10 cellular contexts compared by ENCODE assay signal in genomic region chr4:105620640-105621323, GRCh38.
DNase-seq lines count a peak whose midpoint lies in the region; ATAC-seq, FAIRE-seq and TF ChIP-seq lines count a peak whose summit lies in the region.
"Had no signal": no experiment of that assay in that cellular context is flagged by ENCODE, and none has a peak within 500 bp of the region (broad histone marks: within the 10 kb centered on the region; RNA-seq: fewer than 3 reads in every experiment).

No MANE protein-coding gene starts in this region.

- H3K27ac ChIP-seq in astrocyte (ENCODE audit: low read depth, low read length): no peak overlapping the region
- H3K27ac ChIP-seq in mesenchymal stem cell (ENCODE audit: low read length, poor library complexity, severe bottlenecking): no peak overlapping the region

- no peak for TF ChIP-seq CTCF in astrocyte (IDR thresholded peaks at IDR 0.05; ENCODE audit: insufficient read depth, low read depth, low read length)
- no peak for TF ChIP-seq CTCF in nephron progenitor cell (IDR thresholded peaks at IDR 0.05)

- H3K27me3 ChIP-seq in astrocyte (ENCODE audit: insufficient read depth, low read length): no peaks in the 10 kb centered on the region
- no peaks in the 10 kb centered on the region for H3K27me3 ChIP-seq in mesenchymal stem cell (ENCODE audit: control insufficient read depth in 1 of 2, insufficient read depth in 1 of 2, low read length in 2 of 2)
- H3K27me3 ChIP-seq: right lobe of liver had no signal

- no peak overlapping the region for H2BK12ac ChIP-seq in mesenchymal stem cell (ENCODE audit: low read length in 2 of 2)

- WGBS in mesenchymal stem cell: 33% methylated on average over 1 of the region's 1 CpG

- H4K91ac ChIP-seq in mesenchymal stem cell (ENCODE audit: low read length): no peak overlapping the region

- H3K14ac ChIP-seq in mesenchymal stem cell (ENCODE audit: low read length in 2 of 2): no peak overlapping the region

- H3K4ac ChIP-seq in mesenchymal stem cell (ENCODE audit: low read depth in 1 of 2, low read length in 2 of 2): no peak overlapping the region

- H2AFZ ChIP-seq in astrocyte (ENCODE audit: low read depth, low read length) (no peak overlapping the region), mesenchymal stem cell (ENCODE audit: low read depth, low read length) (no peak overlapping the region)

- H3K4me1 Mint-ChIP-seq in astrocyte (ENCODE audit: low read depth, unreplicated experiment) (peaks cover 9% of the 10 kb centered on the region), nephron progenitor cell (peaks cover 22% of the 10 kb centered on the region)

- no peak overlapping the region for H3K18ac ChIP-seq in mesenchymal stem cell (ENCODE audit: low read depth in 1 of 2, low read length in 2 of 2)

- H3K79me1 ChIP-seq in mesenchymal stem cell (replicated peaks; ENCODE audit: low read length, poor library complexity, severe bottlenecking): no peaks in the 10 kb centered on the region

- H3K36me3 ChIP-seq in astrocyte (ENCODE audit: insufficient read depth, low read length): no peaks in the 10 kb centered on the region
- H3K36me3 ChIP-seq in mesenchymal stem cell (ENCODE audit: control insufficient read depth in 1 of 2, insufficient read depth in 2 of 2, low read depth in 1 of 2, low read length in 2 of 2): no peaks in the 10 kb centered on the region
- H3K36me3 ChIP-seq: right lobe of liver had no signal

- H3K4me1 ChIP-seq in astrocyte (ENCODE audit: insufficient read depth, low read length): peaks cover 25% of the 10 kb centered on the region
- H3K4me1 ChIP-seq in mesenchymal stem cell (ENCODE audit: control insufficient read depth, insufficient read depth, low read depth, low read length): peaks cover 3% of the 10 kb centered on the region

- H3K27ac Mint-ChIP-seq in astrocyte (ENCODE audit: unreplicated experiment): peak overlapping the region; percentile 54
- H3K27ac Mint-ChIP-seq in nephron progenitor cell: no peak overlapping the region

- H3K4me3 ChIP-seq in astrocyte (ENCODE audit: insufficient read depth, low read depth, low read length) (no peak overlapping the region), mesenchymal stem cell (ENCODE audit: insufficient read depth in 1 of 2, low read depth in 1 of 2, low read length in 2 of 2) (no peak overlapping the region)
- H3K4me3 ChIP-seq: right lobe of liver had no signal

- H3K27me3 Mint-ChIP-seq in astrocyte (ENCODE audit: low read depth, unreplicated experiment) (no peaks in the 10 kb centered on the region), nephron progenitor cell (ENCODE audit: low read depth, poor library complexity) (peaks cover 8% of the 10 kb centered on the region)

- H4K20me1 ChIP-seq in astrocyte (ENCODE audit: insufficient read depth, low read length): no peaks in the 10 kb centered on the region

- no peak overlapping the region for H2BK15ac ChIP-seq in mesenchymal stem cell (ENCODE audit: low read depth, poor library complexity, severe bottlenecking)

- H3K4me2 ChIP-seq in astrocyte (ENCODE audit: low read length) (peak overlapping the region; percentile 0), mesenchymal stem cell (ENCODE audit: low read length, poor library complexity, severe bottlenecking) (no peak overlapping the region)

- H3K4me3 Mint-ChIP-seq in astrocyte (ENCODE audit: unreplicated experiment) (no peak overlapping the region), nephron progenitor cell (no peak overlapping the region)

- H3K36me3 Mint-ChIP-seq in astrocyte (ENCODE audit: low read depth, unreplicated experiment): no peaks in the 10 kb centered on the region
- H3K36me3 Mint-ChIP-seq in nephron progenitor cell (ENCODE audit: low read depth): no peaks in the 10 kb centered on the region

- ATAC-seq in HG02798 (IDR thresholded peaks at IDR 0.05; ENCODE audit: poor library complexity, unreplicated experiment): no peak
- no peak for ATAC-seq in HG02588 (IDR thresholded peaks at IDR 0.05; ENCODE audit: unreplicated experiment)
- ATAC-seq: left lobe of liver had no signal

- DNase-seq in GM03348 (ENCODE audit: low spot score): peak; percentile 13
- peak; percentile 44 for DNase-seq in HT-29 (ENCODE audit: low spot score)
- DNase-seq in astrocyte (ENCODE audit: low read depth): peak; percentile 92
- DNase-seq in mesenchymal stem cell: peak; percentile 82
- DNase-seq in nephron progenitor cell: no peak
- DNase-seq in dermis blood vessel endothelial cell: no peak

- no peak overlapping the region for H3K23ac ChIP-seq in mesenchymal stem cell (ENCODE audit: low read length in 2 of 2)

- H3K79me2 ChIP-seq in astrocyte (ENCODE audit: insufficient read depth, low read length): no peaks in the 10 kb centered on the region

- H3K9me3 Mint-ChIP-seq in astrocyte (ENCODE audit: unreplicated experiment): no peaks in the 10 kb centered on the region
- no peaks in the 10 kb centered on the region for H3K9me3 Mint-ChIP-seq in nephron progenitor cell

- no peak overlapping the region for H2BK120ac ChIP-seq in mesenchymal stem cell (ENCODE audit: low read depth, low read length)

- no peak overlapping the region for H3K9ac ChIP-seq in astrocyte (ENCODE audit: low read length)
- H3K9ac ChIP-seq in mesenchymal stem cell (ENCODE audit: low read length): no peak overlapping the region

- H2AK5ac ChIP-seq in mesenchymal stem cell (ENCODE audit: low read length, severe bottlenecking): no peak overlapping the region

- no peak overlapping the region for H4K8ac ChIP-seq in mesenchymal stem cell (ENCODE audit: low read length)

- no peak overlapping the region for H2BK5ac ChIP-seq in mesenchymal stem cell (ENCODE audit: low read depth, low read length, poor library complexity, severe bottlenecking)

- peak; percentile 37 for FAIRE-seq in astrocyte (lab: Jason Lieb, UNC)

- H3K9me3 ChIP-seq in astrocyte (ENCODE audit: insufficient read depth, low read depth, low read length) (no peaks in the 10 kb centered on the region), mesenchymal stem cell (ENCODE audit: control insufficient read depth, low read length) (peaks cover 6% of the 10 kb centered on the region)
- H3K9me3 ChIP-seq: right lobe of liver had no signal

Comparison
In these comparisons a context has a peak if more than half of its experiments do, and no peak if none do; other contexts are left out.
1. DNase-seq: peak in GM03348 (single experiment), HT-29 (single experiment), astrocyte (single experiment) and mesenchymal stem cell (single experiment); none in nephron progenitor cell (single experiment) and dermis blood vessel endothelial cell (single experiment).